ENCODE assay signal across 14 cellular contexts in genomic region chr11:7589861-7590260, GRCh38.
DNase-seq lines count a peak whose midpoint lies in the region; ATAC-seq and TF ChIP-seq lines count a peak whose summit lies in the region.
"Had no signal": no experiment of that assay in that cellular context is flagged by ENCODE, and none has a peak within 500 bp of the region (broad histone marks: within the 10 kb centered on the region; RNA-seq: fewer than 3 reads in every experiment).

No MANE protein-coding gene starts in this region.

- TF ChIP-seq CTCF in dorsolateral prefrontal cortex (IDR thresholded peaks at IDR 0.05 in 54 of 56, conservative IDR thresholded peaks at IDR 0.05 in 2 of 56; ENCODE audit: low read depth in 1 of 56, partially characterized antibody in 56 of 56) (no peak), psoas muscle (IDR thresholded peaks at IDR 0.05) (no peak)

- WGBS in psoas muscle, 3 donors, result 49 to 70% (median 53%) methylated on average over 2 of the region's 2 CpGs

- DNase-seq in dorsolateral prefrontal cortex (no peak), psoas muscle (no peak), G401 (ENCODE audit: low spot score) (no peak), NOMO-1 (lab: John Stamatoyannopoulos, UW; ENCODE audit: unreplicated experiment in 2 of 2) (no peak)
- DNase-seq in effector memory CD8-positive, alpha-beta T cell, result no peak
- DNase-seq in activated T-cell treated with anti-CD3 and anti-CD28 coated beads, Interleukin-2, amount 50 U/mL, for 1 hour, result no peak
- DNase-seq: ACHN; CD4-positive, CD25-positive, alpha-beta regulatory T cell; DMS53; H7 had no signal

- H3K27me3 Mint-ChIP-seq in effector memory CD8-positive, alpha-beta T cell, result peaks cover 0 to 6% of the 10 kb centered on the region in 2 donors
- H3K27me3 Mint-ChIP-seq: CD4-positive, CD25-positive, alpha-beta regulatory T cell had no signal

- H3K27ac ChIP-seq in angular gyrus (ENCODE audit: low read depth, low read length), result peak overlapping the region; percentile 88
- H3K27ac ChIP-seq in dorsolateral prefrontal cortex, result peak overlapping the region in 55 of 59 donors; percentile 2 to 99 (median 92)
- H3K27ac ChIP-seq in layer of hippocampus (ENCODE audit: low read depth, low read length), result peak overlapping the region; percentile 46
- H3K27ac ChIP-seq in psoas muscle, result peak overlapping the region; percentile 49
- H3K27ac ChIP-seq: BLaER1 treated with 17β-estradiol and CSF1 and Interleukin-3, amounts not matched to agents 10 nM and 100 nM had no signal

- no peak overlapping the region for H3K4me3 Mint-ChIP-seq in effector memory CD8-positive, alpha-beta T cell
- H3K4me3 Mint-ChIP-seq: CD4-positive, CD25-positive, alpha-beta regulatory T cell; GM23338 had no signal

- H3K9me3 Mint-ChIP-seq in effector memory CD8-positive, alpha-beta T cell, result no peaks in the 10 kb centered on the region
- H3K9me3 Mint-ChIP-seq: CD4-positive, CD25-positive, alpha-beta regulatory T cell; GM23338 had no signal

- peaks cover 5 to 13% of the 10 kb centered on the region in 2 donors for H3K4me1 Mint-ChIP-seq in effector memory CD8-positive, alpha-beta T cell (ENCODE audit: low read depth in 2 of 2)

- H3K4me3 ChIP-seq in dorsolateral prefrontal cortex, result no peak overlapping the region
- no peak overlapping the region for H3K4me3 ChIP-seq in psoas muscle
- H3K4me3 ChIP-seq: BLaER1 treated with 17β-estradiol and CSF1 and Interleukin-3, amounts not matched to agents 10 nM and 100 nM; GM23338 had no signal

- no peaks in the 10 kb centered on the region for H3K36me3 Mint-ChIP-seq in effector memory CD8-positive, alpha-beta T cell (ENCODE audit: insufficient read depth)

- H3K27me3 ChIP-seq in dorsolateral prefrontal cortex, result no peaks in the 10 kb centered on the region
- H3K27me3 ChIP-seq in layer of hippocampus (ENCODE audit: control insufficient read depth, insufficient read depth, low read length), result no peaks in the 10 kb centered on the region
- H3K27me3 ChIP-seq in psoas muscle (ENCODE audit: insufficient read depth in 3 of 3, low read length in 2 of 3), result no peaks in the 10 kb centered on the region

- H3K4me1 ChIP-seq in psoas muscle, result peaks cover 73% of the 10 kb centered on the region

- H3K36me3 ChIP-seq in psoas muscle (ENCODE audit: insufficient read depth in 1 of 2, low read depth in 1 of 2), result no peaks in the 10 kb centered on the region

- intact Hi-C loops in dorsolateral prefrontal cortex (cut with DNase I), result loop anchor here in 1 of 2 donors (10.0 kb wide), 1 partner anchor 45 kb away; no protein-coding TSS in a partner anchor
- intact Hi-C loops in psoas muscle (cut with DNase I), result loop anchor here in 1 of 2 donors (10.0 kb wide), 1 partner anchor 1735 kb away; the partner anchor contains the start of gene OR52E8

- ATAC-seq in psoas muscle, result no peak
- ATAC-seq in effector memory CD8-positive, alpha-beta T cell (replicated peaks), result no peak
- ATAC-seq: GM23338 had no signal

- no peaks in the 10 kb centered on the region for H3K9me3 ChIP-seq in psoas muscle

- H3K27ac Mint-ChIP-seq in effector memory CD8-positive, alpha-beta T cell, result no peak overlapping the region
- H3K27ac Mint-ChIP-seq: CD4-positive, CD25-positive, alpha-beta regulatory T cell; GM23338 had no signal

- in situ Hi-C loops in G401 (cut with HindIII; ENCODE audit: low sequenced_read_pairs), result no loop called here
